ENCODE assay signal across 23 cellular contexts in the genomic region with DNA sequence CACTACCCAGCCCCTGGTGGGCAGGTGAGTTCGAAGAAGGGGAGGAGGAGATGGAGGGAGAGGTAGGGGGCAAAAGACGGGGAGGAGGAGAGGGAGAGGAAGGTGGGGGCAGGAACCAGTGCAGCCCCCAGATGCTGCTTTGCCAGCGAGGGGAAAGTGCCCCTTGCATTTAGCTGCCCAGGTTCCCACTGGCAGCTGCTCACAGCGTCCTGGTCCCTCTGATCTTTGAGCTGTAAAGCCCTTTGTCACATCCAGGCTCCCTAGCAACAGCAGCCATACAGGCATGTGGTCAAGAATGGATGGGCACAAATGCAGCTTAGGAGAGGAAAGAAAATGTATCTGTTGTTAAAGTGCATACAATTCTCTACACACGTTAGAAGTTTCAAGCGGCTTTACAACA.
DNase-seq lines count a peak whose midpoint lies in the region; ATAC-seq lines count a peak whose summit lies in the region.
"Had no signal": no experiment of that assay in that cellular context is flagged by ENCODE, and none has a peak within 500 bp of the region (broad histone marks: within the 10 kb centered on the region; RNA-seq: fewer than 3 reads in every experiment).

No MANE protein-coding gene starts in this region.

- peak overlapping the region; percentile 99 for H3K27ac ChIP-seq in KOPT-K1 (ENCODE audit: low read depth, low read length, poor library complexity, severe bottlenecking)
- H3K27ac ChIP-seq: esophagus muscularis mucosa, foreskin keratinocyte, neutrophil, right lobe of liver had no signal

- peaks cover 31% of the 10 kb centered on the region for H3K4me1 Mint-ChIP-seq in activated naive CD8-positive, alpha-beta T cell treated with anti-CD3 and anti-CD28 coated beads, Interleukin-2, amount 10 ng/mL, durations not matched to agents 7 days and 5 days
- peaks cover 37% of the 10 kb centered on the region for H3K4me1 Mint-ChIP-seq in activated naive CD8-positive, alpha-beta T cell treated with anti-CD3 and anti-CD28 coated beads for 36 hours
- H3K4me1 Mint-ChIP-seq in stimulated activated naive B cell treated with anti-CD40 and anti-IgM and Interleukin-4, amounts not matched to agents 10 μg/mL and 1 μg/mL and 100 μg/mL, for 72 hours, result peaks cover 47 to 69% of the 10 kb centered on the region in 2 donors

- H3K4me3 Mint-ChIP-seq in activated naive CD8-positive, alpha-beta T cell treated with anti-CD3 and anti-CD28 coated beads, Interleukin-2, amount 10 ng/mL, durations not matched to agents 7 days and 5 days, result no peak overlapping the region
- no peak overlapping the region for H3K4me3 Mint-ChIP-seq in activated naive CD8-positive, alpha-beta T cell treated with anti-CD3 and anti-CD28 coated beads for 36 hours
- H3K4me3 Mint-ChIP-seq in stimulated activated naive B cell treated with anti-CD40 and anti-IgM and Interleukin-4, amounts not matched to agents 10 μg/mL and 1 μg/mL and 100 μg/mL, for 72 hours, result no peak overlapping the region
- H3K4me3 Mint-ChIP-seq: dendritic cell treated with granulocyte-macrophage colony-stimulating factor and Interleukin-4, amounts not matched to agents 40 ng/mL and 50 ng/mL, for 4 days had no signal

- no peaks in the 10 kb centered on the region for H3K27me3 Mint-ChIP-seq in activated naive CD8-positive, alpha-beta T cell treated with anti-CD3 and anti-CD28 coated beads, Interleukin-2, amount 10 ng/mL, durations not matched to agents 7 days and 5 days
- no peaks in the 10 kb centered on the region for H3K27me3 Mint-ChIP-seq in activated naive CD8-positive, alpha-beta T cell treated with anti-CD3 and anti-CD28 coated beads for 36 hours
- H3K27me3 Mint-ChIP-seq in stimulated activated naive B cell treated with anti-CD40 and anti-IgM and Interleukin-4, amounts not matched to agents 10 μg/mL and 1 μg/mL and 100 μg/mL, for 72 hours, result no peaks in the 10 kb centered on the region

- peaks cover 19% of the 10 kb centered on the region for H3K9me3 ChIP-seq in KOPT-K1 (ENCODE audit: insufficient read depth, low read length, poor library complexity, severe bottlenecking)
- H3K9me3 ChIP-seq: esophagus muscularis mucosa, neutrophil, right lobe of liver had no signal

- peaks cover 4% of the 10 kb centered on the region for H3K9me3 Mint-ChIP-seq in activated naive CD8-positive, alpha-beta T cell treated with anti-CD3 and anti-CD28 coated beads, Interleukin-2, amount 10 ng/mL, durations not matched to agents 7 days and 5 days
- peaks cover 2% of the 10 kb centered on the region for H3K9me3 Mint-ChIP-seq in activated naive CD8-positive, alpha-beta T cell treated with anti-CD3 and anti-CD28 coated beads for 36 hours
- peaks cover 5 to 10% of the 10 kb centered on the region in 2 donors for H3K9me3 Mint-ChIP-seq in stimulated activated naive B cell treated with anti-CD40 and anti-IgM and Interleukin-4, amounts not matched to agents 10 μg/mL and 1 μg/mL and 100 μg/mL, for 72 hours
- H3K9me3 Mint-ChIP-seq: activated naive CD4-positive, alpha-beta T cell treated with anti-CD3 and anti-CD28 coated beads, Interleukin-2, amount 50 U/mL, for 72 hours had no signal

- POLR2A ChIA-PET in activated naive CD8-positive, alpha-beta T cell treated with anti-CD3 and anti-CD28 coated beads, Interleukin-2, amount 10 ng/mL, durations not matched to agents 7 days and 5 days (lab: Charles Lee), result interaction anchor here (0.9 kb wide), 1 partner anchor 14 kb away, joined by 3 read pairs; no protein-coding TSS in a partner anchor

- H3K36me3 ChIP-seq in KOPT-K1 (ENCODE audit: insufficient read depth, low read length), result no peaks in the 10 kb centered on the region
- H3K36me3 ChIP-seq: esophagus muscularis mucosa, heart left ventricle, neutrophil, right lobe of liver had no signal

- H3K27ac Mint-ChIP-seq in activated naive CD8-positive, alpha-beta T cell treated with anti-CD3 and anti-CD28 coated beads, Interleukin-2, amount 10 ng/mL, durations not matched to agents 7 days and 5 days, result peak overlapping the region; percentile 95
- H3K27ac Mint-ChIP-seq in activated naive CD8-positive, alpha-beta T cell treated with anti-CD3 and anti-CD28 coated beads for 36 hours, result no peak overlapping the region
- peak overlapping the region; percentile 94 for H3K27ac Mint-ChIP-seq in stimulated activated naive B cell treated with anti-CD40 and anti-IgM and Interleukin-4, amounts not matched to agents 10 μg/mL and 1 μg/mL and 100 μg/mL, for 72 hours
- H3K27ac Mint-ChIP-seq: progenitor cell of endocrine pancreas had no signal

- DNase-seq in activated naive CD8-positive, alpha-beta T cell treated with anti-CD3 and anti-CD28 coated beads, Interleukin-2, amount 10 ng/mL, durations not matched to agents 7 days and 5 days, result no peak
- DNase-seq in activated naive CD8-positive, alpha-beta T cell treated with anti-CD3 and anti-CD28 coated beads for 36 hours, result no peak
- DNase-seq in left kidney (ENCODE audit: low read depth, low spot score) (peak; percentile 73), NK-92 (lab: John Stamatoyannopoulos, UW; ENCODE audit: unreplicated experiment) (no peak)
- DNase-seq in stimulated activated naive B cell treated with anti-CD40 and anti-IgM and Interleukin-4, amounts not matched to agents 10 μg/mL and 1 μg/mL and 100 μg/mL, for 72 hours, result no peak
- DNase-seq: activated CD4-positive, alpha-beta T cell treated with anti-CD3 and anti-CD28 coated beads for 48 hours; activated CD8-positive, alpha-beta memory T cell treated with anti-CD3 and anti-CD28 coated beads, Interleukin-2, amount 50 U/mL, for 48 hours; central memory CD4-positive, alpha-beta T cell; foreskin keratinocyte; heart left ventricle; kidney glomerular epithelial cell; NCI-H187 treated with DMSO at 0.1 percent for 48 hours; NCI-H526; right lobe of liver; stimulated activated CD4-positive, alpha-beta T cell treated with anti-CD3 and anti-CD28 coated beads, Interleukin-4, amount 100 ng/mL, for 24 hours had no signal

- ATAC-seq in activated naive CD8-positive, alpha-beta T cell treated with anti-CD3 and anti-CD28 coated beads, Interleukin-2, amount 10 ng/mL, durations not matched to agents 7 days and 5 days (ENCODE audit: low read depth), result no peak
- ATAC-seq in stimulated activated naive B cell treated with anti-CD40 and anti-IgM and Interleukin-4, amounts not matched to agents 10 μg/mL and 1 μg/mL and 100 μg/mL, for 72 hours (replicated peaks), result no peak
- ATAC-seq in HG03108 (IDR thresholded peaks at IDR 0.05; ENCODE audit: unreplicated experiment), result no peak
- ATAC-seq: foreskin keratinocyte; heart left ventricle; right lobe of liver; stimulated activated effector memory CD8-positive, alpha-beta T cell treated with anti-CD3 and anti-CD28 coated beads, Interleukin-12 subunit alpha, Interleukin-12 subunit beta, amount 100 ng/mL, for 72 hours had no signal

- peaks cover 8% of the 10 kb centered on the region for H3K36me3 Mint-ChIP-seq in activated naive CD8-positive, alpha-beta T cell treated with anti-CD3 and anti-CD28 coated beads, Interleukin-2, amount 10 ng/mL, durations not matched to agents 7 days and 5 days
- H3K36me3 Mint-ChIP-seq in activated naive CD8-positive, alpha-beta T cell treated with anti-CD3 and anti-CD28 coated beads for 36 hours, result no peaks in the 10 kb centered on the region
- peaks cover 28 to 55% of the 10 kb centered on the region in 2 donors for H3K36me3 Mint-ChIP-seq in stimulated activated naive B cell treated with anti-CD40 and anti-IgM and Interleukin-4, amounts not matched to agents 10 μg/mL and 1 μg/mL and 100 μg/mL, for 72 hours
- H3K36me3 Mint-ChIP-seq: stimulated activated effector memory CD8-positive, alpha-beta T cell treated with anti-CD3 and anti-CD28 coated beads, Interleukin-12 subunit alpha, Interleukin-12 subunit beta, amount 100 ng/mL, for 72 hours had no signal
